In the genomic region with DNA sequence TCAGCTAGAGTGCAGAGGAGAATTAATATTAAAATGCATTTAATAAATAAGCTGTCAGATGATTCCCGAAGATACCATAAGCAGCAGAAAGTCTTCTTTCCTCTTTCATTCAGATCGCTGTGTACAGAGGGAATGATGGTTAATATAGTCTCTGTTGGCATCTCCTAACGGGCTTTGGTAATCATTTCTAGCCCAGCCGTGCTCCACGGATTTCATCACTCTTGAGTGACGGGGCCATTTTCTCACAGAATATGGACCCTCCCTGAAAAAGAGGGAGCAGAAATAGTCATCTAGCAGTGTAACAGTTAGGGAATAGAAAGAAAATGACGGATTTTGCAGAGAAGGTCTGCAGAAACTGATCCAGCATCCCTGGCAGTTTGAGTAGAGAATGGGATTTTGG, we compare ENCODE assay signal across 8 cellular contexts.
"Had no signal": no experiment of that assay in that cellular context is flagged by ENCODE, and none has a peak within 500 bp of the region (broad histone marks: within the 10 kb centered on the region; RNA-seq: fewer than 3 reads in every experiment).

No MANE protein-coding gene starts in this region.

- H3K27ac ChIP-seq: GM23248 had no signal

- ATAC-seq: HCT116 had no signal

- H3K4me1 ChIP-seq: HAP-1 had no signal

- H3K36me3 ChIP-seq: HAP-1 had no signal

- H3K4me3 ChIP-seq: GM23248, HAP-1 had no signal

- DNase-seq: GM23248, GOT3, H7, HFFc6, KBM-7 had no signal

- FAIRE-seq: HTR-8/SVneo had no signal

- H3K9ac ChIP-seq: GM23248 had no signal

- H3K9me3 ChIP-seq: HAP-1 had no signal

- H2AFZ ChIP-seq: GM23248 had no signal
